Comparison of ENCODE assay signal across 1 cellular context in the genomic region with DNA sequence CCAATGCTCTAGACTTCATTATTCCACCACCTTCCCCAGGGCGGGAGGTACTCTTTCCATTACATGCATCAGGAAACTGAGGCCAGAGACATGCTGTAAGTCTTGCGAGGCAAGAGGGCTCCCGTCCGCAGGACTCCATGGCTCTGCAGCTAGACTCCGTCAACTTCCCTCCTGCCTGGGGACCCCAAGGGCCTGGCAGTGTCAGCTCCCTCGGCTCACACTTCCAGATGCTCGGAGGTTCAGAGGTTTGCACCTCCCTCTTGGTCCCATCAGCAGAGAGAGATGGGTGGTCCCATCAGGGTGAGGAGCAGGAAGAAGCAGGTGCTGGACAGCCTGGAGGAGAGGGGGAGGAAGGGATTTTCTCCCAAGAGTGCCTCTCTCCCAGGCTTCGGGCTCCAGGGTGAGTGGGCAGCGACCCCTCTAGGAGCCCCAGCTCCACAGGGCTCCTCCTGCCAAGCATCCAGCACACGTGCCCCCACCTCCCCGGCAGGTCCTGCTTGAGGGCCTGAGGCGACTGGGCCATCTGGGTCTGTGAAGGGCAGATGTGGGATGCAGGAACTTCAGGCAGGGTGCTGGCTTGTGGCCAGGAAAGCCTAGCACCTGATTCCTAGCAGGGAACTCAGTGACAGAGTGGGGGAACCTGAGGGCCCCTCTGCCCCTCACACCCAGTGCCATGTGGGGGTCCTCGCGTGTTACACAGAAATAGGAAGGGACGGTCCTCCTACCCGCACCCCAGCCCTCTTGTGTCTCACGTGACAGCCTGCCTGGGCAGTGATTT.
TF ChIP-seq lines count a peak whose summit lies in the region.

No MANE protein-coding gene starts in this region.

TF ChIP-seq in WTC11, 78 proteins besides CTCF, POLR2A, EP300 and RAD21:
- TF ChIP-seq, protein P1, sequence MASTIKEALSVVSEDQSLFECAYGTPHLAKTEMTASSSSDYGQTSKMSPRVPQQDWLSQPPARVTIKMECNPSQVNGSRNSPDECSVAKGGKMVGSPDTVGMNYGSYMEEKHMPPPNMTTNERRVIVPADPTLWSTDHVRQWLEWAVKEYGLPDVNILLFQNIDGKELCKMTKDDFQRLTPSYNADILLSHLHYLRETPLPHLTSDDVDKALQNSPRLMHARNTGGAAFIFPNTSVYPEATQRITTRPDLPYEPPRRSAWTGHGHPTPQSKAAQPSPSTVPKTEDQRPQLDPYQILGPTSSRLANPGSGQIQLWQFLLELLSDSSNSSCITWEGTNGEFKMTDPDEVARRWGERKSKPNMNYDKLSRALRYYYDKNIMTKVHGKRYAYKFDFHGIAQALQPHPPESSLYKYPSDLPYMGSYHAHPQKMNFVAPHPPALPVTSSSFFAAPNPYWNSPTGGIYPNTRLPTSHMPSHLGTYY (CRISPR knock-in tag; IDR thresholded peaks at IDR 0.05) = no peak
- TF ChIP-seq FOXP1 (CRISPR knock-in tag; IDR thresholded peaks at IDR 0.05; ENCODE audit: borderline replicate concordance) (0 out of 2 replicates have a peak, but pooled peaks have one; percentile 23), NR1H2 (CRISPR knock-in tag; IDR thresholded peaks at IDR 0.05) (no peak), GABPB1 (CRISPR knock-in tag; IDR thresholded peaks at IDR 0.05) (no peak), SP1 (CRISPR knock-in tag; conservative IDR thresholded peaks at IDR 0.05) (no peak)
